ENCODE assay signal across 15 cellular contexts in the genomic region with DNA sequence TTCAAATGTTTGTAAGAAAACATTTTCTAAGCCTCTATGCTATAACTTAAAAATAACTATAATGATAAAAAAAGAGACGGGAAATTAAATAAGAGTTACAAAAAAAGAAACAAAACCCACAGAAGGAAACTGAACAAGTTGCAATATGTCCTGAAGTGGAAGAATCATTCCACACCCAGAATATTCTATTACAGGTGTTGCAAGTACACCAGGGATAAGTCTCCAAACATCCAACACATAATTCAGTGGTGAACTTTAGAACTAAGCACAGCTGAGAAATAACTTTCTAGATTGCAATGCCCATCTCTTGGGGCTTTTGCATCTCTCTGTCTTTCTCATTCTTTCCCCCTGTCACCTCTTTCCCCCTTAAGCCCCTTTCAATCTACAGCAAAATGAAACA.
DNase-seq lines count a peak whose midpoint lies in the region; ATAC-seq and TF ChIP-seq lines count a peak whose summit lies in the region.
"Had no signal": no experiment of that assay in that cellular context is flagged by ENCODE, and none has a peak within 500 bp of the region (broad histone marks: within the 10 kb centered on the region; RNA-seq: fewer than 3 reads in every experiment).

No MANE protein-coding gene starts in this region.

- H3K4me3 ChIP-seq in left ventricle myocardium inferior (no peak overlapping the region), mesendoderm (ENCODE audit: low read length) (no peak overlapping the region), gastrocnemius medialis (no peak overlapping the region)
- H3K4me3 ChIP-seq: A549, BLaER1 had no signal

- intact Hi-C loops in left ventricle myocardium inferior (cut with micrococcal nuclease) = no loop called here
- intact Hi-C loops in left ventricle myocardium superior (cut with micrococcal nuclease) = no loop called here
- intact Hi-C loops in gastrocnemius medialis (cut with DNase I; ENCODE audit: low total_unique reads) = no loop called here
- intact Hi-C loops in left colon (cut with DNase I, micrococcal nuclease) = no loop called here

- H2BK5ac ChIP-seq in mesendoderm (ENCODE audit: low read length) = no peak overlapping the region

- H2AK5ac ChIP-seq in mesendoderm (ENCODE audit: low read length) = no peak overlapping the region

- no peak for TF ChIP-seq CTCF in left ventricle myocardium inferior (IDR thresholded peaks at IDR 0.05; ENCODE audit: borderline replicate concordance)
- no peak for TF ChIP-seq CTCF in gastrocnemius medialis (IDR thresholded peaks at IDR 0.05 in 4 of 5, conservative IDR thresholded peaks at IDR 0.05 in 1 of 5)

- H3K9ac ChIP-seq in mesendoderm (ENCODE audit: low read length) = no peak overlapping the region
- H3K9ac ChIP-seq: BLaER1 had no signal

- no peak overlapping the region for H4K8ac ChIP-seq in mesendoderm (ENCODE audit: low read depth, low read length)

- in situ Hi-C loops in gastrocnemius medialis (cut with MboI; ENCODE audit: low sequenced_read_pairs in 4 of 4) = no loop called here

- no peak overlapping the region for H3K18ac ChIP-seq in mesendoderm (ENCODE audit: low read length)

- H3K4ac ChIP-seq in mesendoderm (ENCODE audit: low read depth, low read length) = no peak overlapping the region

- DNase-seq in left ventricle myocardium inferior = no peak
- no peak for DNase-seq in left ventricle myocardium superior
- DNase-seq in mesendoderm = no peak
- no peak for DNase-seq in gastrocnemius medialis
- DNase-seq in NCI-H1417 (lab: John Stamatoyannopoulos, UW) = no peak
- no peak for DNase-seq in left colon
- no peak for DNase-seq in SKM-1 (lab: John Stamatoyannopoulos, UW; ENCODE audit: unreplicated experiment)
- DNase-seq: CD4-positive, alpha-beta memory T cell; DMS153; DMS79; GF-D8; H9 had no signal

- peak overlapping the region; percentile 37 for H3K27ac ChIP-seq in left ventricle myocardium inferior (replicated peaks)
- no peak overlapping the region for H3K27ac ChIP-seq in mesendoderm (ENCODE audit: low read depth, low read length)
- H3K27ac ChIP-seq in gastrocnemius medialis = peak overlapping the region; percentile 43 to 63 (median 54)
- H3K27ac ChIP-seq: 22Rv1, A549, BLaER1 had no signal

- no peaks in the 10 kb centered on the region for H3K36me3 ChIP-seq in left ventricle myocardium inferior
- H3K36me3 ChIP-seq in mesendoderm (ENCODE audit: control insufficient read depth, insufficient read depth, low read length) = no peaks in the 10 kb centered on the region
- no peaks in the 10 kb centered on the region for H3K36me3 ChIP-seq in gastrocnemius medialis
- H3K36me3 ChIP-seq: BLaER1 had no signal

- H3K9me3 ChIP-seq in left ventricle myocardium inferior (replicated peaks) (no peaks in the 10 kb centered on the region), gastrocnemius medialis (no peaks in the 10 kb centered on the region)
- H3K9me3 ChIP-seq: A549, BLaER1 had no signal

- no peaks in the 10 kb centered on the region for H3K79me1 ChIP-seq in mesendoderm (ENCODE audit: low read length)

- no peak overlapping the region for H2BK120ac ChIP-seq in mesendoderm (ENCODE audit: low read depth, low read length)

- peaks cover 14% of the 10 kb centered on the region for H3K4me1 ChIP-seq in left ventricle myocardium inferior
- H3K4me1 ChIP-seq in mesendoderm (ENCODE audit: control insufficient read depth, low read depth, low read length) = peaks cover 3% of the 10 kb centered on the region
- peaks cover 11 to 20% of the 10 kb centered on the region in 2 donors for H3K4me1 ChIP-seq in gastrocnemius medialis
- H3K4me1 ChIP-seq: A549, BLaER1 had no signal

- no CpG with 5 or more reads among the region's 1 CpG for WGBS in mesendoderm (ENCODE audit: extremely low coverage, insufficient coverage, low lambda C conversion rate)

- no peak overlapping the region for H3K23ac ChIP-seq in mesendoderm (ENCODE audit: low read length)

- H3K27me3 ChIP-seq in left ventricle myocardium inferior (ENCODE audit: low read depth) = no peaks in the 10 kb centered on the region
- H3K27me3 ChIP-seq in mesendoderm (ENCODE audit: insufficient read depth, low read length, poor library complexity) = no peaks in the 10 kb centered on the region
- H3K27me3 ChIP-seq in gastrocnemius medialis = no peaks in the 10 kb centered on the region
- H3K27me3 ChIP-seq: BLaER1 had no signal

- TF ChIP-seq POLR2A in gastrocnemius medialis (IDR thresholded peaks at IDR 0.05) = no peak

- peak overlapping the region; percentile 23 for H2BK15ac ChIP-seq in mesendoderm (replicated peaks; ENCODE audit: low read depth)

- H3K4me2 ChIP-seq in mesendoderm (ENCODE audit: low read length) = no peak overlapping the region
- H3K4me2 ChIP-seq: A549, BLaER1 had no signal

- H3K79me2 ChIP-seq in mesendoderm (ENCODE audit: control insufficient read depth, insufficient read depth, low read length) = no peaks in the 10 kb centered on the region

- ATAC-seq in left ventricle myocardium superior (no peak), gastrocnemius medialis (peak; percentile 72 to 88), left colon (no peak)
- ATAC-seq: A549 had no signal

- no peak overlapping the region for H4K5ac ChIP-seq in mesendoderm (ENCODE audit: low read length)

- no peak overlapping the region for H3K56ac ChIP-seq in mesendoderm (ENCODE audit: low read length)

Comparison
In these comparisons a context has a peak if more than half of its experiments do, and no peak if none do; other contexts are left out.
1. ATAC-seq: peak in gastrocnemius medialis (2 of 2); none in left ventricle myocardium superior (single experiment) and left colon (single experiment).